8 cellular contexts compared by ENCODE assay signal in the genomic region with DNA sequence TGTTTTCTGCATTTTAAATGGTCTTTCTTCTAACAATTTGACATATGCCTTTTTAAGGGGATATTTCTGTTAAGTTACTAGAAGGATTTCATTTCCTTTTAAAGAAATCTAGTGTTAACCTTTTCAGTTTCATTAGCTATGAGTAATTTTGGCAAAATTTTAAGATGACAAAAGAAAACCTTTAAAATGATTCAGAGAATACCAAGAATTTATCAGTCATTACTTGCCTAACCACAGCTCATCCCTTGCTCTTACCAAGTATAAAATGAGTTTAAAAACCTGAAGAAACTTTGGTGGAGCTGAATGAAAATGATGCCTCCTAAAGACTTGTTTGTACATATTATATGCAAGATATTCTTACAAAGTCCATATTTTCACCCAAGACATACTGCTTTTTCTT.
DNase-seq lines count a peak whose midpoint lies in the region; ATAC-seq, FAIRE-seq and TF ChIP-seq lines count a peak whose summit lies in the region.

No MANE protein-coding gene starts in this region.

- CTCF ChIA-PET in GM10248 (lab: Yijun Ruan, JAX) = no interaction called here

- TF ChIP-seq CTCF in GM10248 (IDR thresholded peaks at IDR 0.05; ENCODE audit: control extremely low read depth, extremely low read depth, low read depth, missing control alignments) (no peak), fibroblast of villous mesenchyme (IDR thresholded peaks at IDR 0.05; ENCODE audit: insufficient read depth, low read depth, low read length) (no peak)

- H3K4me3 ChIP-seq in fibroblast of villous mesenchyme (ENCODE audit: low read depth, low read length) = no peak overlapping the region

- POLR2A ChIA-PET in GM10248 (lab: Yijun Ruan, JAX) = no interaction called here

- no peak for FAIRE-seq in HTR-8/SVneo (lab: Jason Lieb, UNC)

- peak; percentile 40 for ATAC-seq in GM21576 (IDR thresholded peaks at IDR 0.05; ENCODE audit: unreplicated experiment)

- DNase-seq in GM10248 (ENCODE audit: extremely low spot score) = peak; percentile 10
- peak; percentile 67 for DNase-seq in HT1080 (ENCODE audit: low read depth)
- peak; percentile 54 for DNase-seq in fibroblast of villous mesenchyme (ENCODE audit: low read depth)
- no peak for DNase-seq in HUDEP-2 (lab: John Stamatoyannopoulos, UW; ENCODE audit: unreplicated experiment in 76 of 76)
- no peak for DNase-seq in foreskin melanocyte
- no peak for DNase-seq in HTR-8/SVneo (ENCODE audit: insufficient read length, low spot score)
- DNase-seq in NCI-H1694 treated with DMSO at 0.1 percent for 48 hours (lab: John Stamatoyannopoulos, UW) = no peak

Comparison
In these comparisons a context has a peak if more than half of its experiments do, and no peak if none do; other contexts are left out.
1. DNase-seq: peak in GM10248 (single experiment), HT1080 (single experiment) and fibroblast of villous mesenchyme (single experiment); none in HUDEP-2 (0 of 76), foreskin melanocyte (single experiment), HTR-8/SVneo (single experiment) and NCI-H1694 treated with DMSO at 0.1 percent for 48 hours (single experiment).